In genomic region chr7:136391371-136391770, GRCh38 we compare ENCODE assay signal across 21 cellular contexts.
DNase-seq lines count a peak whose midpoint lies in the region; FAIRE-seq and TF ChIP-seq lines count a peak whose summit lies in the region.
"Had no signal": no experiment of that assay in that cellular context is flagged by ENCODE, and none has a peak within 500 bp of the region (broad histone marks: within the 10 kb centered on the region; RNA-seq: fewer than 3 reads in every experiment).

No MANE protein-coding gene starts in this region.

- H2BK12ac ChIP-seq in neuronal stem cell (ENCODE audit: low read length): no peak overlapping the region
- H2BK12ac ChIP-seq in mesenchymal stem cell (ENCODE audit: low read length in 2 of 2): no peak overlapping the region

- H4K8ac ChIP-seq in neuronal stem cell (ENCODE audit: low read depth, low read length) (no peak overlapping the region), mesenchymal stem cell (ENCODE audit: low read length) (no peak overlapping the region)

- H3K36me3 ChIP-seq in endodermal cell (ENCODE audit: control insufficient read depth, insufficient read depth, low read length) (no peaks in the 10 kb centered on the region), neuronal stem cell (replicated peaks in 1 of 2; ENCODE audit: control insufficient read depth in 2 of 2, insufficient read depth in 2 of 2, low read length in 2 of 2) (no peaks in the 10 kb centered on the region), mesenchymal stem cell (ENCODE audit: control insufficient read depth in 1 of 2, insufficient read depth in 2 of 2, low read depth in 1 of 2, low read length in 2 of 2) (no peaks in the 10 kb centered on the region)
- H3K36me3 ChIP-seq: BE2C had no signal

- H3K27me3 ChIP-seq in endodermal cell (ENCODE audit: control insufficient read depth, insufficient read depth, low read length, poor library complexity, severe bottlenecking): no peaks in the 10 kb centered on the region
- H3K27me3 ChIP-seq in neuronal stem cell (ENCODE audit: control insufficient read depth in 3 of 3, insufficient read depth in 3 of 3, low read depth in 1 of 3, low read length in 3 of 3): no peaks in the 10 kb centered on the region
- no peaks in the 10 kb centered on the region for H3K27me3 ChIP-seq in mesenchymal stem cell (ENCODE audit: control insufficient read depth in 1 of 2, insufficient read depth in 1 of 2, low read length in 2 of 2)
- H3K27me3 ChIP-seq: BE2C had no signal

- H3K4me1 ChIP-seq in endodermal cell (ENCODE audit: control insufficient read depth, insufficient read depth, low read length) (no peaks in the 10 kb centered on the region), neuronal stem cell (ENCODE audit: control insufficient read depth in 2 of 2, insufficient read depth in 1 of 2, low read depth in 1 of 2, low read length in 2 of 2) (peaks cover 0 to 3% of the 10 kb centered on the region in 2 donors), mesenchymal stem cell (ENCODE audit: control insufficient read depth, insufficient read depth, low read depth, low read length) (no peaks in the 10 kb centered on the region)
- H3K4me1 ChIP-seq: BE2C had no signal

- no peak overlapping the region for H3K4me3 Mint-ChIP-seq in endodermal cell
- H3K4me3 Mint-ChIP-seq: CD4-positive, CD25-positive, alpha-beta regulatory T cell; CD8-positive, alpha-beta memory T cell; HFFc6; IgD-negative memory B cell had no signal

- H2BK5ac ChIP-seq in neuronal stem cell (ENCODE audit: low read length) (no peak overlapping the region), mesenchymal stem cell (ENCODE audit: low read depth, low read length, poor library complexity, severe bottlenecking) (no peak overlapping the region)

- no peak overlapping the region for H4K91ac ChIP-seq in neuronal stem cell (ENCODE audit: low read depth, low read length, poor library complexity)
- no peak overlapping the region for H4K91ac ChIP-seq in mesenchymal stem cell (ENCODE audit: low read length)

- DNase-seq in GM19239 (ENCODE audit: insufficient read length, low spot score) (no peak), astrocyte of the hippocampus (ENCODE audit: low read depth, low spot score) (peak; percentile 1), endodermal cell (peak; percentile 50), neuronal stem cell (ENCODE audit: low spot score) (no peak), mesenchymal stem cell (no peak), mucosa of gallbladder (ENCODE audit: low spot score) (no peak)
- DNase-seq in central memory CD4-positive, alpha-beta T cell: no peak
- DNase-seq: ACHN; BE2C; C1 segment of cervical spinal cord; CD4-positive, CD25-positive, alpha-beta regulatory T cell; CD8-positive, alpha-beta memory T cell; COR-L47; GM23248; H7; HFFc6 had no signal

- peaks cover 8% of the 10 kb centered on the region for H3K4me1 Mint-ChIP-seq in endodermal cell
- H3K4me1 Mint-ChIP-seq: CD4-positive, CD25-positive, alpha-beta regulatory T cell; CD8-positive, alpha-beta memory T cell; IgD-negative memory B cell had no signal

- no peaks in the 10 kb centered on the region for H3K36me3 Mint-ChIP-seq in endodermal cell (ENCODE audit: low read depth)
- H3K36me3 Mint-ChIP-seq: CD4-positive, CD25-positive, alpha-beta regulatory T cell; CD8-positive, alpha-beta memory T cell had no signal

- H3K27ac ChIP-seq in endodermal cell (ENCODE audit: low read depth, low read length) (no peak overlapping the region), neuronal stem cell (replicated peaks; ENCODE audit: low read length) (peak overlapping the region; percentile 27), mesenchymal stem cell (ENCODE audit: low read length, poor library complexity, severe bottlenecking) (no peak overlapping the region)
- H3K27ac ChIP-seq: GM23248 had no signal

- H2AFZ ChIP-seq in neuronal stem cell (ENCODE audit: low read length): no peak overlapping the region
- no peak overlapping the region for H2AFZ ChIP-seq in mesenchymal stem cell (ENCODE audit: low read depth, low read length)
- H2AFZ ChIP-seq: GM23248 had no signal

- TF ChIP-seq CTCF in endodermal cell (conservative IDR thresholded peaks at IDR 0.05): no peak

- H3K9me3 ChIP-seq in endodermal cell (ENCODE audit: control insufficient read depth, low read length) (no peaks in the 10 kb centered on the region), neuronal stem cell (replicated peaks in 1 of 2; ENCODE audit: control insufficient read depth in 2 of 2, insufficient read depth in 1 of 2, low read depth in 1 of 2, low read length in 2 of 2) (peaks cover 0 to 2% of the 10 kb centered on the region in 2 donors), mesenchymal stem cell (ENCODE audit: control insufficient read depth, low read length) (peaks cover 2% of the 10 kb centered on the region)
- H3K9me3 ChIP-seq: BE2C had no signal

- H3K23ac ChIP-seq in neuronal stem cell (ENCODE audit: low read depth, low read length, poor library complexity) (no peak overlapping the region), mesenchymal stem cell (ENCODE audit: low read length in 2 of 2) (peak overlapping the region in 1 of 2 experiments; percentile 59)

- WGBS in endodermal cell (ENCODE audit: insufficient coverage in 1 of 2, insufficient read length in 1 of 2), 2 experiments: 64 to 67% methylated on average over 6 of the region's 6 CpGs
- WGBS in neuronal stem cell (ENCODE audit: extremely low coverage in 2 of 2, insufficient read length in 2 of 2, insufficient replicate concordance in 1 of 2), 2 donors: no CpG with 5 or more reads among the region's 6 CpGs
- WGBS in mesenchymal stem cell: 95% methylated on average over 5 of the region's 6 CpGs

- H2BK15ac ChIP-seq in neuronal stem cell (ENCODE audit: low read length) (no peak overlapping the region), mesenchymal stem cell (ENCODE audit: low read depth, poor library complexity, severe bottlenecking) (no peak overlapping the region)

- H3K4me2 ChIP-seq in neuronal stem cell (ENCODE audit: insufficient read depth, low read length, poor library complexity, severe bottlenecking): no peak overlapping the region
- H3K4me2 ChIP-seq in mesenchymal stem cell (ENCODE audit: low read length, poor library complexity, severe bottlenecking): no peak overlapping the region

- H3K18ac ChIP-seq in neuronal stem cell (ENCODE audit: low read length) (no peak overlapping the region), mesenchymal stem cell (ENCODE audit: low read depth in 1 of 2, low read length in 2 of 2) (no peak overlapping the region)

- no peaks in the 10 kb centered on the region for H3K27me3 Mint-ChIP-seq in endodermal cell (ENCODE audit: insufficient read depth)
- H3K27me3 Mint-ChIP-seq: CD4-positive, CD25-positive, alpha-beta regulatory T cell had no signal

- H3K79me1 ChIP-seq in neuronal stem cell (ENCODE audit: low read depth, low read length) (no peaks in the 10 kb centered on the region), mesenchymal stem cell (replicated peaks; ENCODE audit: low read length, poor library complexity, severe bottlenecking) (no peaks in the 10 kb centered on the region)

- H3K4me3 ChIP-seq in endodermal cell (ENCODE audit: low read length) (peak overlapping the region; percentile 30), neuronal stem cell (ENCODE audit: low read length in 2 of 2) (no peak overlapping the region), mesenchymal stem cell (ENCODE audit: insufficient read depth in 1 of 2, low read depth in 1 of 2, low read length in 2 of 2) (no peak overlapping the region)
- H3K4me3 ChIP-seq: GM23248 had no signal

- H2BK120ac ChIP-seq in neuronal stem cell (ENCODE audit: low read depth, low read length) (no peak overlapping the region), mesenchymal stem cell (ENCODE audit: low read depth, low read length) (no peak overlapping the region)

- H2AK5ac ChIP-seq in neuronal stem cell (ENCODE audit: low read depth, low read length) (no peak overlapping the region), mesenchymal stem cell (ENCODE audit: low read length, severe bottlenecking) (no peak overlapping the region)

- H3K14ac ChIP-seq in neuronal stem cell (ENCODE audit: low read length) (no peak overlapping the region), mesenchymal stem cell (ENCODE audit: low read length in 2 of 2) (no peak overlapping the region)

- H3K4ac ChIP-seq in neuronal stem cell (ENCODE audit: low read length) (no peak overlapping the region), mesenchymal stem cell (ENCODE audit: low read depth in 1 of 2, low read length in 2 of 2) (no peak overlapping the region)

- peak overlapping the region; percentile 40 for H3K9ac ChIP-seq in endodermal cell (ENCODE audit: extremely low read depth, low read length, poor library complexity, severe bottlenecking)
- H3K9ac ChIP-seq in neuronal stem cell (ENCODE audit: low read depth, low read length, poor library complexity): no peak overlapping the region
- H3K9ac ChIP-seq in mesenchymal stem cell (ENCODE audit: low read length): no peak overlapping the region
- H3K9ac ChIP-seq: GM23248 had no signal

- FAIRE-seq in GM19239 (lab: Jason Lieb, UNC): peak; percentile 60
- FAIRE-seq: D721Med, G401.6, GM12891, HepG2 had no signal

- no peaks in the 10 kb centered on the region for H3K9me3 Mint-ChIP-seq in endodermal cell
- H3K9me3 Mint-ChIP-seq: IgD-negative memory B cell had no signal

- peak overlapping the region; percentile 74 for H3K27ac Mint-ChIP-seq in endodermal cell
- H3K27ac Mint-ChIP-seq: CD4-positive, CD25-positive, alpha-beta regulatory T cell; CD8-positive, alpha-beta memory T cell; HFFc6; IgD-negative memory B cell had no signal

Comparison
In these comparisons a context has a peak if more than half of its experiments do, and no peak if none do; other contexts are left out.
1. DNase-seq: peak in astrocyte of the hippocampus (single experiment) and endodermal cell (single experiment); none in GM19239 (single experiment), neuronal stem cell (single experiment), mesenchymal stem cell (single experiment), central memory CD4-positive, alpha-beta T cell (single experiment) and mucosa of gallbladder (single experiment).